8 cellular contexts compared by ENCODE assay signal in the genomic region with DNA sequence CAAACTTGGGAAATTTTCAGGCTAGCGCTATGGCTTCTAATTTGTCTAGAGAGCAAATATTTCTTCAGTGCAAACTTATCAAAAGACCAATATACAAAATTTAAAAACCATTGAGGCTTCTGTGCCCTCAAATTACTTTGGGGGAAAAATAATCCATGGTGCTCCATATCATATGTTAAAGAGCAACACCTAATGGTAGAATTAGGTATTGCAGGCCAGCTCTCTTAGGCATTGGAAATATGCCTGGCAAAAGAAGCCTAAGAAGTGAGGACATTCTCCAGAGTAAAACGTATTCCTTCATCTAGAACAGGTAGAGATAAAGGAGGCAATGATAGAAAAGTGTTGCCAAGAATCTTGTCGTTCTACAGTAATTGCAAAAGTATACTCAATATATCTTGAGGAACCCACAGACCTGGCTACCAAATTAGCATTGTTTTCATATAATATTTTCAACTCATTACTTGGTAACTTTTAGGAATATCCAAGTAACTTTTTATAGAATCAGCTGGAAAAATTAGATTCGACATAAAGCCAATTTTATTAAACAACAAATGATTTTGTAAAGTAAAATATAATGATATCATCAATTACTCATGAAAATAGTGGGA.
DNase-seq lines count a peak whose midpoint lies in the region; TF ChIP-seq lines count a peak whose summit lies in the region.

No MANE protein-coding gene starts in this region.

- H3K36me3 Mint-ChIP-seq in activated CD4-positive, alpha-beta T cell treated with anti-CD3 and anti-CD28 coated beads, Interleukin-2, amount 10 ng/mL, durations not matched to agents 7 days and 5 days (ENCODE audit: low read depth) = no peaks in the 10 kb centered on the region

- in situ Hi-C loops in transverse colon (cut with MboI; ENCODE audit: low pct_ligation_motif_present in 1 of 4, low pct_unique_long_range_greater_than_20kb in 1 of 4, low sequenced_read_pairs in 3 of 4) = no loop called here

- H3K4me3 Mint-ChIP-seq in activated CD4-positive, alpha-beta T cell treated with anti-CD3 and anti-CD28 coated beads, Interleukin-2, amount 10 ng/mL, durations not matched to agents 7 days and 5 days = no peak overlapping the region

- H3K27ac Mint-ChIP-seq in activated CD4-positive, alpha-beta T cell treated with anti-CD3 and anti-CD28 coated beads, Interleukin-2, amount 10 ng/mL, durations not matched to agents 7 days and 5 days = no peak overlapping the region

- TF ChIP-seq EP300 in transverse colon (IDR thresholded peaks at IDR 0.05; ENCODE audit: low read depth) = no peak

- TF ChIP-seq CTCF in fibroblast of villous mesenchyme (IDR thresholded peaks at IDR 0.05; ENCODE audit: insufficient read depth, low read depth, low read length) = peak; percentile 66
- peak; percentile 57 to 81 (median 69) for TF ChIP-seq CTCF in transverse colon (IDR thresholded peaks at IDR 0.05)

- no peak for TF ChIP-seq POLR2A in transverse colon (IDR thresholded peaks at IDR 0.05)

- peaks cover 14% of the 10 kb centered on the region for H3K27me3 Mint-ChIP-seq in activated CD4-positive, alpha-beta T cell treated with anti-CD3 and anti-CD28 coated beads, Interleukin-2, amount 10 ng/mL, durations not matched to agents 7 days and 5 days

- H3K4me1 Mint-ChIP-seq in activated CD4-positive, alpha-beta T cell treated with anti-CD3 and anti-CD28 coated beads, Interleukin-2, amount 10 ng/mL, durations not matched to agents 7 days and 5 days = peaks cover 12% of the 10 kb centered on the region

- no peaks in the 10 kb centered on the region for H3K9me3 ChIP-seq in transverse colon

- no peak overlapping the region for H3K4me3 ChIP-seq in fibroblast of villous mesenchyme (ENCODE audit: low read depth, low read length)
- H3K4me3 ChIP-seq in transverse colon = no peak overlapping the region

- H3K36me3 ChIP-seq in transverse colon = no peaks in the 10 kb centered on the region

- CTCF ChIA-PET in activated CD4-positive, alpha-beta T cell treated with anti-CD3 and anti-CD28 coated beads, Interleukin-2, amount 10 ng/mL, durations not matched to agents 7 days and 5 days (lab: Charles Lee) = interaction anchor here (0.6 kb wide), 1 partner anchor 35 kb away, joined by 6 read pairs; no protein-coding TSS in a partner anchor

- 74 to 75% methylated on average over 4 of the region's 4 CpGs for WGBS in transverse colon (ENCODE audit: low coverage in 1 of 2), 2 donors

- intact Hi-C loops in transverse colon (cut with DNase I; ENCODE audit: low total_unique reads) = no loop called here

- no peaks in the 10 kb centered on the region for H3K27me3 ChIP-seq in transverse colon

- no peak overlapping the region for H3K27ac ChIP-seq in transverse colon

- no peaks in the 10 kb centered on the region for H3K4me1 ChIP-seq in transverse colon

- peak; percentile 37 for DNase-seq in activated CD4-positive, alpha-beta T cell treated with anti-CD3 and anti-CD28 coated beads, Interleukin-2, amount 10 ng/mL, durations not matched to agents 7 days and 5 days
- DNase-seq in activated CD4-positive, alpha-beta T cell treated with anti-CD3 and anti-CD28 coated beads for 48 hours = no peak
- peak; percentile 7 for DNase-seq in NCI-H69 (lab: John Stamatoyannopoulos, UW)
- DNase-seq in fibroblast of villous mesenchyme (ENCODE audit: low read depth) = peak; percentile 15
- no peak for DNase-seq in transverse colon
- no peak for DNase-seq in central memory CD4-positive, alpha-beta T cell
- no peak for DNase-seq in A172 (ENCODE audit: low spot score)
- no peak for DNase-seq in medulla oblongata (ENCODE audit: extremely low spot score)

- H3K9me3 Mint-ChIP-seq in activated CD4-positive, alpha-beta T cell treated with anti-CD3 and anti-CD28 coated beads, Interleukin-2, amount 10 ng/mL, durations not matched to agents 7 days and 5 days = no peaks in the 10 kb centered on the region

- POLR2A ChIA-PET in activated CD4-positive, alpha-beta T cell treated with anti-CD3 and anti-CD28 coated beads, Interleukin-2, amount 10 ng/mL, durations not matched to agents 7 days and 5 days (lab: Charles Lee) = no interaction called here

Comparison
In these comparisons a context has a peak if more than half of its experiments do, and no peak if none do; other contexts are left out.
1. DNase-seq: peak in activated CD4-positive, alpha-beta T cell treated with anti-CD3 and anti-CD28 coated beads, Interleukin-2, amount 10 ng/mL, durations not matched to agents 7 days and 5 days (single experiment), NCI-H69 (single experiment) and fibroblast of villous mesenchyme (single experiment); none in activated CD4-positive, alpha-beta T cell treated with anti-CD3 and anti-CD28 coated beads for 48 hours (single experiment), transverse colon (single experiment), central memory CD4-positive, alpha-beta T cell (single experiment), A172 (single experiment) and medulla oblongata (single experiment).